1 cellular context compared by ENCODE assay signal in genomic region chr9:111795557-111795839, GRCh38.
TF ChIP-seq lines count a peak whose summit lies in the region.

No MANE protein-coding gene starts in this region.

TF ChIP-seq in HCT116, 20 proteins besides CTCF, POLR2A, EP300 and RAD21 (continued from another document):
- TF ChIP-seq ZBTB33 (IDR thresholded peaks at IDR 0.05; ENCODE audit: extremely low read depth, insufficient replicate concordance, low read length) (no peak), TCF7L2 (IDR thresholded peaks at IDR 0.05; ENCODE audit: borderline replicate concordance, extremely low read depth, insufficient read depth, insufficient read length) (no peak), CEBPB (IDR thresholded peaks at IDR 0.05; ENCODE audit: low read depth) (no peak), ATF3 (IDR thresholded peaks at IDR 0.05) (no peak), EZH2 (IDR thresholded peaks at IDR 0.05) (no peak)
